In the genomic region with DNA sequence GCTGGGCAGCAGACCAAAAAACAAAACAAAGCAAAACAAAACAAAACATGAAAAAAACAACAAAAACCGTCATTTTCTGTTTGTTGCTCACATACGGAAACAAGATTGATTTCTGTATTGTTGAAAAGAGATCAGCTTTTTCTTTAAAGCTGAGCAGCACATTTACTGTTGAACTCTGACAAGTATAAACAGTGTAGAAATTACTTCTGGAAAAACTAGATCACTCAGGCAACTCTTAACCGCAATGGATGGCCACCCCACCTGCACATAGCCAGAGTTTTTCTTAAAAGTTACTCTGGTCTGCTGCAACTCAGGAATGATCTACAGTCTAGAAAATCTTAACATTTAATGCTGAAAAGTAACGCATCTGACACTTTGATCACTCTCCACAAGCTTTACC, we compare ENCODE assay signal across 20 cellular contexts.
A peak's percentile ranks its signal among the peaks of the same experiment; 100 is the strongest.
DNase-seq lines count a peak whose midpoint lies in the region; ATAC-seq, FAIRE-seq and TF ChIP-seq lines count a peak whose summit lies in the region.
"Had no signal": no experiment of that assay in that cellular context is flagged by ENCODE, and none has a peak within 500 bp of the region (broad histone marks: within the 10 kb centered on the region; RNA-seq: fewer than 3 reads in every experiment).

No MANE protein-coding gene starts in this region.

- H3K27ac ChIP-seq in subcutaneous abdominal adipose tissue (ENCODE audit: low read depth, low read length) (peak overlapping the region; percentile 17), PC-3 (ENCODE audit: low read length) (no peak overlapping the region)
- H3K27ac ChIP-seq: BLaER1 treated with 17β-estradiol and CSF1 and Interleukin-3, amounts not matched to agents 10 nM and 100 nM; HL-60 had no signal

- H3K4me1 Mint-ChIP-seq in endothelial cell (ENCODE audit: unreplicated experiment): peaks cover 59% of the 10 kb centered on the region
- H3K4me1 Mint-ChIP-seq in osteocyte (ENCODE audit: unreplicated experiment): peaks cover 14% of the 10 kb centered on the region
- H3K4me1 Mint-ChIP-seq: B cell had no signal

- no peaks in the 10 kb centered on the region for H3K9me3 Mint-ChIP-seq in endothelial cell (ENCODE audit: unreplicated experiment)
- no peaks in the 10 kb centered on the region for H3K9me3 Mint-ChIP-seq in osteocyte (ENCODE audit: unreplicated experiment)
- H3K9me3 Mint-ChIP-seq: CD8-positive, alpha-beta T cell; H9 had no signal

- POLR2A ChIA-PET in PC-3 (lab: Charles Lee; ENCODE audit: unreplicated experiment): no interaction called here

- H3K27me3 Mint-ChIP-seq in endothelial cell (ENCODE audit: unreplicated experiment) (peaks cover 6% of the 10 kb centered on the region), osteocyte (ENCODE audit: unreplicated experiment) (no peaks in the 10 kb centered on the region)

- H3K4me2 ChIP-seq in PC-3 (ENCODE audit: low read length): no peak overlapping the region
- H3K4me2 ChIP-seq: BLaER1 treated with 17β-estradiol and CSF1 and Interleukin-3, amounts not matched to agents 10 nM and 100 nM had no signal

- no peaks in the 10 kb centered on the region for H3K36me3 Mint-ChIP-seq in endothelial cell (ENCODE audit: low read depth, unreplicated experiment)
- H3K36me3 Mint-ChIP-seq in osteocyte (ENCODE audit: unreplicated experiment): peaks cover 2% of the 10 kb centered on the region
- H3K36me3 Mint-ChIP-seq: CD8-positive, alpha-beta T cell had no signal

- intact Hi-C loops in PC-3 (cut with micrococcal nuclease): no loop called here

- H3K36me3 ChIP-seq in subcutaneous abdominal adipose tissue (ENCODE audit: control insufficient read depth in 5 of 5, insufficient read depth in 5 of 5, low read length in 5 of 5) (no peaks in the 10 kb centered on the region), PC-3 (ENCODE audit: low read depth, low read length) (no peaks in the 10 kb centered on the region)
- H3K36me3 ChIP-seq: BLaER1 treated with 17β-estradiol and CSF1 and Interleukin-3, amounts not matched to agents 10 nM and 100 nM had no signal

- H4K20me1 ChIP-seq in PC-3 (ENCODE audit: low read length): no peaks in the 10 kb centered on the region
- H4K20me1 ChIP-seq: BLaER1 treated with 17β-estradiol and CSF1 and Interleukin-3, amounts not matched to agents 10 nM and 100 nM had no signal

- H3K9me3 ChIP-seq in subcutaneous abdominal adipose tissue (ENCODE audit: control insufficient read depth in 5 of 5, low read length in 5 of 5) (no peaks in the 10 kb centered on the region), PC-3 (ENCODE audit: low read length) (no peaks in the 10 kb centered on the region)
- H3K9me3 ChIP-seq: BLaER1 treated with 17β-estradiol and CSF1 and Interleukin-3, amounts not matched to agents 10 nM and 100 nM had no signal

- H3K9ac ChIP-seq in subcutaneous abdominal adipose tissue (ENCODE audit: low read length in 5 of 5) (no peak overlapping the region), PC-3 (ENCODE audit: low read length) (no peak overlapping the region)
- H3K9ac ChIP-seq: BLaER1 treated with 17β-estradiol and CSF1 and Interleukin-3, amounts not matched to agents 10 nM and 100 nM had no signal

- H2AFZ ChIP-seq in PC-3 (ENCODE audit: low read length): no peak overlapping the region

- TF ChIP-seq CTCF in endothelial cell (IDR thresholded peaks at IDR 0.05; ENCODE audit: unreplicated experiment) (no peak), osteocyte (IDR thresholded peaks at IDR 0.05) (no peak), PC-3 (conservative IDR thresholded peaks at IDR 0.05; ENCODE audit: low read depth, low read length) (no peak)

- peak; percentile 63 for FAIRE-seq in G401.6 (lab: Jason Lieb, UNC)
- FAIRE-seq: GM12892, H1 had no signal

- no peaks in the 10 kb centered on the region for H3F3A ChIP-seq in PC-3 (ENCODE audit: low read length, unreplicated experiment)

- DNase-seq in amniotic epithelial cell (ENCODE audit: low read depth) (peak; percentile 22), endothelial cell (ENCODE audit: low spot score) (no peak), osteocyte (ENCODE audit: extremely low spot score, unreplicated experiment) (no peak), PC-3 (no peak), LoVo (ENCODE audit: low spot score) (no peak)
- DNase-seq: CD8-positive, alpha-beta T cell; COR-L47; DMS 273 treated with DMSO at 0.1 percent for 48 hours; DMS53; DND-41; EL; GDM1; H9 had no signal

- no peaks in the 10 kb centered on the region for H3K9me2 ChIP-seq in PC-3 (replicated peaks; ENCODE audit: low read length)

- no TSS peak for BruUV-seq in PC-3 (replicated peaks; lab: Mats Ljungman, UMichigan)

- CTCF ChIA-PET in PC-3 (lab: Charles Lee): no interaction called here

- no peak overlapping the region for H3K4me3 Mint-ChIP-seq in endothelial cell (ENCODE audit: unreplicated experiment)
- H3K4me3 Mint-ChIP-seq in osteocyte (ENCODE audit: unreplicated experiment): no peak overlapping the region
- H3K4me3 Mint-ChIP-seq: B cell; CD8-positive, alpha-beta T cell; H9 had no signal

- H3K4me3 ChIP-seq in subcutaneous abdominal adipose tissue (ENCODE audit: low read depth in 1 of 5, low read length in 5 of 5) (no peak overlapping the region), PC-3 (ENCODE audit: low read length) (no peak overlapping the region)
- H3K4me3 ChIP-seq: BLaER1 treated with 17β-estradiol and CSF1 and Interleukin-3, amounts not matched to agents 10 nM and 100 nM had no signal

- H3K4me1 ChIP-seq in subcutaneous abdominal adipose tissue (ENCODE audit: control insufficient read depth in 5 of 5, insufficient read depth in 5 of 5, low read length in 5 of 5) (peaks cover 0 to 23% (median 0%) of the 10 kb centered on the region in 5 donors), PC-3 (ENCODE audit: insufficient read depth, low read length) (peaks cover under 1% of the 10 kb centered on the region; the same call in 1 of the 2 replicates)

- ATAC-seq in PC-3: no peak
- ATAC-seq: CD8-positive, alpha-beta T cell had no signal

- no peaks in the 10 kb centered on the region for H3K79me2 ChIP-seq in PC-3 (ENCODE audit: low read length)

- H3K27ac Mint-ChIP-seq in endothelial cell (ENCODE audit: unreplicated experiment) (peak overlapping the region; percentile 75), osteocyte (ENCODE audit: unreplicated experiment) (no peak overlapping the region)
- H3K27ac Mint-ChIP-seq: B cell; CD8-positive, alpha-beta T cell had no signal

- H3K27me3 ChIP-seq in subcutaneous abdominal adipose tissue (ENCODE audit: control insufficient read depth in 5 of 5, insufficient read depth in 4 of 5, low read length in 5 of 5): no peaks in the 10 kb centered on the region
- H3K27me3 ChIP-seq in PC-3 (ENCODE audit: low read length): no peaks in the 10 kb centered on the region
- H3K27me3 ChIP-seq: BLaER1 treated with 17β-estradiol and CSF1 and Interleukin-3, amounts not matched to agents 10 nM and 100 nM had no signal
